Comparison of ENCODE assay signal across 12 cellular contexts in the genomic region with DNA sequence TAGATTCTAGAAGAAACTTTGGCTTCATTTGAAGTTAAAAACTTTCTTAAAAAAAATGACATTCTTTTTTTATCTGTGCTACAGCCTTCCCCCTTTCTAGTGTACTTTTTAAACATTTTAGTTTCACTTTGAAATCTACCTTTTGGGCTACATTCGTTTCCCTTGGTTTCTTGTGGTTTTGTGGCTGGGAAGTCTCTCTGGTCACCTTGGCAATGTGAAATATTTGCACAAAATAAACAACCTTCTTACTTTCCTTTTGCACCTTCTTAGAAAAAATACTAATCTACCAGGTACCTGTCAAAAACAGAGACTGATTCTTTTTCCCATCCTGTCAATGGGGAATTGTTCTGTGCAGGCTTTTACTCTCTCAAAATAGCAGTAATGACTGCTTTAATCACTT.
A peak's percentile ranks its signal among the peaks of the same experiment; 100 is the strongest.
DNase-seq lines count a peak whose midpoint lies in the region; ATAC-seq and FAIRE-seq lines count a peak whose summit lies in the region.
"Had no signal": no experiment of that assay in that cellular context is flagged by ENCODE, and none has a peak within 500 bp of the region (broad histone marks: within the 10 kb centered on the region; RNA-seq: fewer than 3 reads in every experiment).

No MANE protein-coding gene starts in this region.

- H3K27ac ChIP-seq in small intestine (ENCODE audit: low read depth in 1 of 2, low read length in 1 of 2), result no peak overlapping the region
- H3K27ac ChIP-seq: body of pancreas had no signal

- H3K27me3 ChIP-seq in small intestine (ENCODE audit: control insufficient read depth in 2 of 2, insufficient read depth in 2 of 2, low read length in 2 of 2), result no peaks in the 10 kb centered on the region
- H3K27me3 ChIP-seq: body of pancreas had no signal

- peak overlapping the region; percentile 99 for H3K27ac Mint-ChIP-seq in T-helper 17 cell
- H3K27ac Mint-ChIP-seq: memory B cell had no signal

- H3K36me3 ChIP-seq in small intestine (ENCODE audit: control insufficient read depth in 2 of 2, insufficient read depth in 2 of 2, low read length in 2 of 2), result no peaks in the 10 kb centered on the region

- H3K4me3 ChIP-seq in small intestine (ENCODE audit: low read depth in 1 of 2, low read length in 2 of 2), result no peak overlapping the region
- H3K4me3 ChIP-seq: body of pancreas had no signal

- ATAC-seq in HG02943 (IDR thresholded peaks at IDR 0.05; ENCODE audit: low read depth, unreplicated experiment) (peak; percentile 74), T-helper 17 cell (peak; percentile 82)
- ATAC-seq: body of pancreas had no signal

- FAIRE-seq in small intestine (lab: Jason Lieb, UNC), result no peak
- FAIRE-seq: A204.1 had no signal

- DNase-seq in activated CD4-positive, CD25-positive, alpha-beta regulatory T cell treated with anti-CD3 and anti-CD28 coated beads, Interleukin-2, amount 50 U/mL, for 16 hours (ENCODE audit: low read depth, low spot score), result peak; percentile 12
- DNase-seq in activated CD4-positive, CD25-positive, alpha-beta regulatory T cell treated with anti-CD3 and anti-CD28 coated beads, Interleukin-2, amount 50 U/mL, for 72 hours, result no peak
- DNase-seq in T-helper 17 cell (peak in 2 of 3 donors; percentile 30 to 39), small intestine (peak; percentile 49), mucosa of gallbladder (ENCODE audit: low spot score) (no peak), NCI-H774 (lab: John Stamatoyannopoulos, UW) (no peak), GM03348 (ENCODE audit: low spot score) (no peak)
- DNase-seq: body of pancreas had no signal

- no peaks in the 10 kb centered on the region for H3K36me3 Mint-ChIP-seq in T-helper 17 cell (ENCODE audit: low read depth)
- H3K36me3 Mint-ChIP-seq: IgD-negative memory B cell, memory B cell had no signal

- peaks cover 61% of the 10 kb centered on the region for H3K4me1 Mint-ChIP-seq in T-helper 17 cell

- WGBS in small intestine, 3 donors, result 9 to 33% (median 17%) methylated on average over 1 of the region's 1 CpG

- no peaks in the 10 kb centered on the region for H3K27me3 Mint-ChIP-seq in T-helper 17 cell
- H3K27me3 Mint-ChIP-seq: IgD-negative memory B cell, memory B cell had no signal

- peak overlapping the region; percentile 74 for H3K4me3 Mint-ChIP-seq in T-helper 17 cell
- H3K4me3 Mint-ChIP-seq: memory B cell had no signal

- no peaks in the 10 kb centered on the region for H3K9me3 ChIP-seq in T-helper 17 cell (ENCODE audit: control insufficient read depth, low read length, poor library complexity, severe bottlenecking)
- no peaks in the 10 kb centered on the region for H3K9me3 ChIP-seq in small intestine (ENCODE audit: control insufficient read depth, low read depth)
- H3K9me3 ChIP-seq: body of pancreas had no signal

- H3K4me1 ChIP-seq in small intestine (ENCODE audit: control insufficient read depth in 2 of 2, insufficient read depth in 1 of 2, low read depth in 1 of 2, low read length in 1 of 2), result no peaks in the 10 kb centered on the region
- H3K4me1 ChIP-seq: body of pancreas had no signal

Comparison
In these comparisons a context has a peak if more than half of its experiments do, and no peak if none do; other contexts are left out.
1. DNase-seq: peak in activated CD4-positive, CD25-positive, alpha-beta regulatory T cell treated with anti-CD3 and anti-CD28 coated beads, Interleukin-2, amount 50 U/mL, for 16 hours (single experiment), T-helper 17 cell (2 of 3) and small intestine (single experiment); none in activated CD4-positive, CD25-positive, alpha-beta regulatory T cell treated with anti-CD3 and anti-CD28 coated beads, Interleukin-2, amount 50 U/mL, for 72 hours (single experiment), mucosa of gallbladder (single experiment), NCI-H774 (single experiment) and GM03348 (single experiment).